ENCODE assay signal across 1 cellular context in the genomic region with DNA sequence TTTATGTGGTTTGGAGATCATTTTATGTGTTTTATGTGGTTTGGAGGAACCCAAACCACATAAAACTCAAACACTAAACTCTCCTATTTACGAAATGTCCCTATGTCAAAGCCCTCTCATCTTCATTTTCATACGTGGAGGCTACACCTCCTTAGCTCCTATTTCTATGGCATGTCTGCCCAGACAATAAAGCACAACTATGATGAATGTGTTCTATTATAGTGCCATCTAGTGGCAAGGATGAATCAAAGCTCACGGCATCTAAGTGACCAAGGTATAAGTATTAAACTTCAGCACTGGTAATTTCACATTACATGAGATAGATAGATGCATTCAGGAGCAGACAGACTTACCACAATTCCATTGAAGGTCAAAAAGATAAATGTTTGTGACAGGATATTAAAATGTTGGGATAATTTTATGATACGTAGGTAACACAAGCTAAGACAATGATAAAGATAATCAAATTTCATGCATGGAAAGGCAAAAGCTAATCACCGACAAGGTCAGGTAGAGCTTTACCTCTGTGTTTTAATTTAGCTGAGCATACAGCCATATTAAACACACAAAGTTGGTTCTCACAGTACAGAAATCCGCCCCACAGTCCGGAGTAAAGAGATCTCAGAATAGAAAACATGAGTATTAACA.
A peak's percentile ranks its signal among the peaks of the same experiment; 100 is the strongest.
TF ChIP-seq lines count a peak whose summit lies in the region.

No MANE protein-coding gene starts in this region.

TF ChIP-seq in HCT116, 20 proteins besides CTCF, POLR2A, EP300 and RAD21 (continued from another document):
- TF ChIP-seq, protein P1, sequence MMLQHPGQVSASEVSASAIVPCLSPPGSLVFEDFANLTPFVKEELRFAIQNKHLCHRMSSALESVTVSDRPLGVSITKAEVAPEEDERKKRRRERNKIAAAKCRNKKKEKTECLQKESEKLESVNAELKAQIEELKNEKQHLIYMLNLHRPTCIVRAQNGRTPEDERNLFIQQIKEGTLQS (IDR thresholded peaks at IDR 0.05): no peak
- no peak for TF ChIP-seq YY1 (IDR thresholded peaks at IDR 0.05; ENCODE audit: extremely low read depth, insufficient replicate concordance, low read depth, low read length)
- no peak for TF ChIP-seq FOSL1 (IDR thresholded peaks at IDR 0.05; ENCODE audit: low read depth)
- TF ChIP-seq CBX3 (IDR thresholded peaks at IDR 0.05; ENCODE audit: low read depth): peak; percentile 66; the same call in 1 of the 2 replicates
- TF ChIP-seq SIN3A (IDR thresholded peaks at IDR 0.05; ENCODE audit: low read depth): no peak
- TF ChIP-seq POLR2AphosphoS5 (IDR thresholded peaks at IDR 0.05; ENCODE audit: low read depth, low read length): no peak
TF ChIP-seq in HCT116: peak in this region for 2.
